22 cellular contexts compared by ENCODE assay signal in the genomic region with DNA sequence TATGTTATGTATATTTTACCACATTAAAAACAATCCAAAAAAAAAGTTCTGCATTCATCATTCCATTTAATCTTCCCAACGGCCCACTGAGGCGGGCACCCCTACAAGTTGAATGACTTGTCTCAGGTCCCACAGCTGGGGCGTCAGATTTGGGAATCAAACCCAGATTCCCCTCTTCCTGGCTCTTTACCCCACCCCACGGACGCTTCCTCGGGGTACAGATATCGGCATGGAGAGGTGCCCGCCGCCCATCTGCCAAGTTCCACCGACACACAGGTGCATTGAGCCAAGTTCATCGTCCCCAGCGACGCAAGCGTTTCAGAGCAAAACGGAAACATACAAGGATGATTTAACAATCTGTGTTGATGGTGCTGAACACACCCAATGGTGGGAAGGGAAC. TPM values are rescaled to one million over a fixed set of nuclear protein-coding genes. Genes with fewer than 3 reads are reported as not detected.
DNase-seq lines count a peak whose midpoint lies in the region; ATAC-seq and TF ChIP-seq lines count a peak whose summit lies in the region.
"Had no signal": no experiment of that assay in that cellular context is flagged by ENCODE, and none has a peak within 500 bp of the region (broad histone marks: within the 10 kb centered on the region; RNA-seq: fewer than 3 reads in every experiment).

No MANE protein-coding gene starts in this region.

- TF ChIP-seq CTCF in heart right ventricle (IDR thresholded peaks at IDR 0.05): no peak

- no peak overlapping the region for H3K23ac ChIP-seq in neuronal stem cell (ENCODE audit: low read depth, low read length, poor library complexity)

- H3K4ac ChIP-seq in neuronal stem cell (ENCODE audit: low read length): no peak overlapping the region

- no peak overlapping the region for H4K91ac ChIP-seq in neuronal stem cell (ENCODE audit: low read depth, low read length, poor library complexity)

- H3K18ac ChIP-seq in neuronal stem cell (ENCODE audit: low read length): no peak overlapping the region

- no peak overlapping the region for H2BK12ac ChIP-seq in neuronal stem cell (ENCODE audit: low read length)

- intact Hi-C loops in Right ventricle myocardium inferior (cut with DNase I) (no loop called here), heart right ventricle (cut with DNase I) (no loop called here)

- H3K9ac ChIP-seq in endocrine pancreas (ENCODE audit: control insufficient read depth, insufficient read depth, low read length) (no peak overlapping the region), neuronal stem cell (ENCODE audit: low read depth, low read length, poor library complexity) (no peak overlapping the region)
- H3K9ac ChIP-seq: BLaER1 treated with 17β-estradiol and CSF1 and Interleukin-3, amounts not matched to agents 10 nM and 100 nM had no signal

- peaks cover 0 to 14% (median 7%) of the 10 kb centered on the region in 11 donors for H3K9me3 ChIP-seq in heart right ventricle
- H3K9me3 ChIP-seq in endocrine pancreas (ENCODE audit: control insufficient read depth, low read length): no peaks in the 10 kb centered on the region
- H3K9me3 ChIP-seq in neuronal stem cell (replicated peaks in 1 of 2; ENCODE audit: control insufficient read depth in 2 of 2, insufficient read depth in 1 of 2, low read depth in 1 of 2, low read length in 2 of 2): peaks cover 0 to 2% of the 10 kb centered on the region in 2 donors
- H3K9me3 ChIP-seq: A549, BE2C had no signal

- no peak overlapping the region for H3K27ac ChIP-seq in heart right ventricle
- H3K27ac ChIP-seq in angular gyrus (ENCODE audit: low read depth, low read length): peak overlapping the region; percentile 79
- no peak overlapping the region for H3K27ac ChIP-seq in neuronal stem cell (replicated peaks; ENCODE audit: low read length)
- H3K27ac ChIP-seq: A549; BLaER1 treated with 17β-estradiol and CSF1 and Interleukin-3, amounts not matched to agents 10 nM and 100 nM had no signal

- 85 to 95% methylated on average over 15 of the region's 15 CpGs for WGBS in heart right ventricle, 2 donors
- no CpG with 5 or more reads among the region's 15 CpGs for WGBS in neuronal stem cell (ENCODE audit: extremely low coverage in 2 of 2, insufficient read length in 2 of 2, insufficient replicate concordance in 1 of 2), 2 donors

- H3K14ac ChIP-seq in neuronal stem cell (ENCODE audit: low read length): no peak overlapping the region

- H3K27me3 ChIP-seq in heart right ventricle (peaks cover 0 to 36% (median 15%) of the 10 kb centered on the region in 7 donors), endocrine pancreas (ENCODE audit: control insufficient read depth, insufficient read depth, low read length) (no peaks in the 10 kb centered on the region), neuronal stem cell (ENCODE audit: control insufficient read depth in 3 of 3, insufficient read depth in 3 of 3, low read depth in 1 of 3, low read length in 3 of 3) (peaks cover 0 to 9% (median 0%) of the 10 kb centered on the region in 3 experiments)
- H3K27me3 ChIP-seq: BE2C; BLaER1 treated with 17β-estradiol and CSF1 and Interleukin-3, amounts not matched to agents 10 nM and 100 nM had no signal

- no peak overlapping the region for H2BK120ac ChIP-seq in neuronal stem cell (ENCODE audit: low read depth, low read length)

- no peak overlapping the region for H3K4me2 ChIP-seq in neuronal stem cell (ENCODE audit: insufficient read depth, low read length, poor library complexity, severe bottlenecking)
- H3K4me2 ChIP-seq: A549; BLaER1 treated with 17β-estradiol and CSF1 and Interleukin-3, amounts not matched to agents 10 nM and 100 nM; GM23338 had no signal

- no peak overlapping the region for H2BK15ac ChIP-seq in neuronal stem cell (ENCODE audit: low read length)

- H2BK5ac ChIP-seq in neuronal stem cell (ENCODE audit: low read length): peak overlapping the region; percentile 1

- H3K36me3 ChIP-seq in heart right ventricle (no peaks in the 10 kb centered on the region), endocrine pancreas (ENCODE audit: control insufficient read depth, insufficient read depth, low read length) (no peaks in the 10 kb centered on the region), neuronal stem cell (replicated peaks in 1 of 2; ENCODE audit: control insufficient read depth in 2 of 2, insufficient read depth in 2 of 2, low read length in 2 of 2) (peaks cover 0 to 2% of the 10 kb centered on the region in 2 donors)
- H3K36me3 ChIP-seq: BE2C; BLaER1 treated with 17β-estradiol and CSF1 and Interleukin-3, amounts not matched to agents 10 nM and 100 nM had no signal

- H3K4me1 ChIP-seq in heart right ventricle (no peaks in the 10 kb centered on the region), endocrine pancreas (ENCODE audit: control insufficient read depth, insufficient read depth, low read length) (no peaks in the 10 kb centered on the region), neuronal stem cell (ENCODE audit: control insufficient read depth in 2 of 2, insufficient read depth in 1 of 2, low read depth in 1 of 2, low read length in 2 of 2) (peaks cover 0 to 1% of the 10 kb centered on the region in 2 donors)
- H3K4me1 ChIP-seq: A549, BE2C had no signal

- H2AK5ac ChIP-seq in neuronal stem cell (ENCODE audit: low read depth, low read length): no peak overlapping the region

- H2AFZ ChIP-seq in neuronal stem cell (ENCODE audit: low read length): no peak overlapping the region
- H2AFZ ChIP-seq: GM23338 had no signal

- DNase-seq in Right ventricle myocardium inferior (ENCODE audit: missing footprints) (peak; percentile 28), heart right ventricle (no peak), neuronal stem cell (ENCODE audit: low spot score) (no peak)
- DNase-seq in stimulated activated CD4-positive, alpha-beta T cell treated with anti-CD3 and anti-CD28 coated beads, Interleukin-4, amount 100 ng/mL, for 24 hours: no peak
- DNase-seq: 8988T; ACHN; AML-193; CD4-positive, alpha-beta T cell; CD8-positive, alpha-beta memory T cell; DMS 273 treated with DMSO at 0.1 percent for 48 hours; EL; GDM1; H9; HFFc6 had no signal

- ATAC-seq in Right ventricle myocardium inferior (no peak), heart right ventricle (no peak), GM18907 (IDR thresholded peaks at IDR 0.05; ENCODE audit: unreplicated experiment) (no peak)
- ATAC-seq: A549, GM12878 had no signal

- no peak overlapping the region for H4K8ac ChIP-seq in neuronal stem cell (ENCODE audit: low read depth, low read length)

- H3K4me3 ChIP-seq in heart right ventricle (no peak overlapping the region), endocrine pancreas (ENCODE audit: control insufficient read depth, insufficient read depth, low read length) (peak overlapping the region; percentile 33), neuronal stem cell (ENCODE audit: low read length in 2 of 2) (no peak overlapping the region)
- H3K4me3 ChIP-seq: A549; BLaER1 treated with 17β-estradiol and CSF1 and Interleukin-3, amounts not matched to agents 10 nM and 100 nM; GM12878; GM23338 had no signal

- H3K79me1 ChIP-seq in neuronal stem cell (ENCODE audit: low read depth, low read length): no peaks in the 10 kb centered on the region

RNA-seq across cellular contexts. Expression of gene MAN2B2, which starts 36.9 kb away (rescaled TPM):
- total RNA-seq in Right ventricle myocardium inferior (17.8 TPM), heart right ventricle (10 to 100 TPM; 14.6 to 27.1 (median 18.6) TPM)
- 10 to 100 TPM in 1 of 2 donors, 1 to 10 TPM in 1; 6.0 to 10.6 TPM for polyA plus RNA-seq in heart right ventricle
- polyA plus RNA-seq in neuronal stem cell (2013, experiment 1 of 2): 3.9 TPM
- polyA plus RNA-seq in neuronal stem cell (2013, experiment 2 of 2): 4.0 TPM
